ENCODE assay signal across 31 cellular contexts in genomic region chr6:25748049-25748448, GRCh38. TPM values are rescaled to one million over a fixed set of nuclear protein-coding genes. Genes with fewer than 3 reads are reported as not detected.
"Had no signal": no experiment of that assay in that cellular context is flagged by ENCODE, and none has a peak within 500 bp of the region (broad histone marks: within the 10 kb centered on the region; RNA-seq: fewer than 3 reads in every experiment).

No MANE protein-coding gene starts in this region.

- H3K36me3 ChIP-seq: esophagus muscularis mucosa, heart right ventricle, left ventricle myocardium inferior, lower lobe of right lung, sigmoid colon, stomach, tibial artery, upper lobe of left lung had no signal

- H3K4me3 Mint-ChIP-seq: naive thymus-derived CD8-positive, alpha-beta T cell; nephron progenitor cell; stimulated activated effector memory CD8-positive, alpha-beta T cell treated with anti-CD3 and anti-CD28 coated beads, Interleukin-12 subunit alpha, Interleukin-12 subunit beta, amount 100 ng/mL, for 72 hours had no signal

- H3K4me1 Mint-ChIP-seq: nephron progenitor cell; stimulated activated effector memory CD8-positive, alpha-beta T cell treated with anti-CD3 and anti-CD28 coated beads, Interleukin-12 subunit alpha, Interleukin-12 subunit beta, amount 100 ng/mL, for 72 hours had no signal

- H3K27ac Mint-ChIP-seq: naive thymus-derived CD8-positive, alpha-beta T cell; nephron progenitor cell; stimulated activated effector memory CD8-positive, alpha-beta T cell treated with anti-CD3 and anti-CD28 coated beads, Interleukin-12 subunit alpha, Interleukin-12 subunit beta, amount 100 ng/mL, for 72 hours had no signal

- H3K36me3 Mint-ChIP-seq: naive thymus-derived CD8-positive, alpha-beta T cell; stimulated activated effector memory CD8-positive, alpha-beta T cell treated with anti-CD3 and anti-CD28 coated beads, Interleukin-12 subunit alpha, Interleukin-12 subunit beta, amount 100 ng/mL, for 72 hours had no signal

- H3K9me3 ChIP-seq: esophagus muscularis mucosa, heart right ventricle, left ventricle myocardium inferior, lower lobe of right lung, sigmoid colon, stomach, tibial artery, upper lobe of left lung had no signal

- H3K27me3 Mint-ChIP-seq: naive thymus-derived CD8-positive, alpha-beta T cell had no signal

- DNase-seq: dermis blood vessel endothelial cell; effector memory CD4-positive, alpha-beta T cell; foreskin keratinocyte; glutamatergic neuron; heart right ventricle; hypothalamus; kidney; left ventricle myocardium inferior; lower lobe of right lung; naive thymus-derived CD8-positive, alpha-beta T cell; nephron progenitor cell; nucleus accumbens; posterior cingulate gyrus; sigmoid colon; stimulated activated CD4-positive, alpha-beta T cell treated with anti-CD3 and anti-CD28 coated beads, Interleukin-2, amount 100 ng/mL, for 24 hours; stimulated activated CD4-positive, alpha-beta T cell treated with anti-CD3 and anti-CD28 coated beads, Interleukin-4, amount 100 ng/mL, for 24 hours; stimulated activated naive CD4-positive, alpha-beta T cell treated with Interleukin-2 at 50 U/mL for 16 hours; stomach; tibial artery; upper lobe of left lung had no signal

- H3K4me1 ChIP-seq: esophagus muscularis mucosa, foreskin keratinocyte, heart right ventricle, left ventricle myocardium inferior, lower lobe of right lung, sigmoid colon, stomach, tibial artery, upper lobe of left lung had no signal

- H3K9me3 Mint-ChIP-seq: naive thymus-derived CD8-positive, alpha-beta T cell; nephron progenitor cell; stimulated activated effector memory CD8-positive, alpha-beta T cell treated with anti-CD3 and anti-CD28 coated beads, Interleukin-12 subunit alpha, Interleukin-12 subunit beta, amount 100 ng/mL, for 72 hours had no signal

- H3K27me3 ChIP-seq: esophagus muscularis mucosa, heart right ventricle, sigmoid colon, stomach, tibial artery, upper lobe of left lung had no signal

- H3K4me3 ChIP-seq: coronary artery, esophagus muscularis mucosa, heart right ventricle, left ventricle myocardium inferior, lower lobe of right lung, sigmoid colon, stomach, tibial artery, upper lobe of left lung had no signal

- H3K27ac ChIP-seq: coronary artery, esophagus muscularis mucosa, foreskin keratinocyte, heart right ventricle, left ventricle myocardium inferior, lower lobe of right lung, sigmoid colon, stomach, tibial artery, upper lobe of left lung had no signal

- ATAC-seq: foreskin keratinocyte; heart right ventricle; lower lobe of right lung; naive thymus-derived CD8-positive, alpha-beta T cell; stimulated activated effector memory CD8-positive, alpha-beta T cell treated with anti-CD3 and anti-CD28 coated beads, Interleukin-12 subunit alpha, Interleukin-12 subunit beta, amount 100 ng/mL, for 72 hours had no signal

RNA-seq across cellular contexts. Expression of gene SLC17A4, which starts 6.5 kb away (rescaled TPM):
- total RNA-seq: dermis blood vessel endothelial cell; endothelial cell of umbilical vein; epithelial cell of proximal tubule; esophagus muscularis mucosa; fibroblast of lung; foreskin keratinocyte; heart right ventricle; left ventricle myocardium inferior; lower lobe of right lung; myocyte; naive thymus-derived CD8-positive, alpha-beta T cell; osteocyte; pulmonary artery endothelial cell; skeletal muscle tissue; subcutaneous adipose tissue; upper lobe of left lung had no signal
- polyA plus RNA-seq: endothelial cell of umbilical vein; fibroblast of lung; foreskin keratinocyte; heart right ventricle; naive thymus-derived CD8-positive, alpha-beta T cell; stomach had no signal
